8 cellular contexts compared by ENCODE assay signal in genomic region chr11:114075891-114076441, GRCh38. TPM values are rescaled to one million over a fixed set of nuclear protein-coding genes. Genes with fewer than 3 reads are reported as not detected.
DNase-seq lines count a peak whose midpoint lies in the region; ATAC-seq and TF ChIP-seq lines count a peak whose summit lies in the region.

No MANE protein-coding gene starts in this region.

- TF ChIP-seq CTCF in C4-2B (conservative IDR thresholded peaks at IDR 0.05): peak; percentile 81

- H3K27me3 ChIP-seq in rectal smooth muscle tissue (ENCODE audit: control insufficient read depth, insufficient read depth, low read length): no peaks in the 10 kb centered on the region

- peak overlapping the region; percentile 66 for H3K27ac ChIP-seq in C4-2B
- H3K27ac ChIP-seq in rectal smooth muscle tissue (ENCODE audit: low read depth, low read length): no peak overlapping the region

- no peaks in the 10 kb centered on the region for H3K36me3 Mint-ChIP-seq in activated T-helper 2 cell treated with anti-CD3 and anti-CD28 coated beads, Interferon-gamma antibody, Interleukin-2, Interleukin-4, amounts not matched to agents 10 μg/mL and 5 μg/mL and 100 μg/mL, durations not matched to agents 14 hours and 24 hours and 36 hours (ENCODE audit: low read depth)

- H3K4me1 Mint-ChIP-seq in activated T-helper 2 cell treated with anti-CD3 and anti-CD28 coated beads, Interferon-gamma antibody, Interleukin-2, Interleukin-4, amounts not matched to agents 10 μg/mL and 5 μg/mL and 100 μg/mL, durations not matched to agents 14 hours and 24 hours and 36 hours (ENCODE audit: low read depth): peaks cover 72% of the 10 kb centered on the region

- no peaks in the 10 kb centered on the region for H3K9me3 Mint-ChIP-seq in activated T-helper 2 cell treated with anti-CD3 and anti-CD28 coated beads, Interferon-gamma antibody, Interleukin-2, Interleukin-4, amounts not matched to agents 10 μg/mL and 5 μg/mL and 100 μg/mL, durations not matched to agents 14 hours and 24 hours and 36 hours

- H3K4me3 ChIP-seq in rectal smooth muscle tissue (ENCODE audit: low read length): no peak overlapping the region

- H3K36me3 ChIP-seq in rectal smooth muscle tissue (ENCODE audit: control insufficient read depth, insufficient read depth, low read length): peaks cover 3% of the 10 kb centered on the region

- H3K9ac ChIP-seq in rectal smooth muscle tissue (ENCODE audit: low read length): peak overlapping the region; percentile 12

- H3K4me3 Mint-ChIP-seq in activated T-helper 2 cell treated with anti-CD3 and anti-CD28 coated beads, Interferon-gamma antibody, Interleukin-2, Interleukin-4, amounts not matched to agents 10 μg/mL and 5 μg/mL and 100 μg/mL, durations not matched to agents 14 hours and 24 hours and 36 hours (ENCODE audit: low read depth): no peak overlapping the region

- H3K27me3 Mint-ChIP-seq in activated T-helper 2 cell treated with anti-CD3 and anti-CD28 coated beads, Interferon-gamma antibody, Interleukin-2, Interleukin-4, amounts not matched to agents 10 μg/mL and 5 μg/mL and 100 μg/mL, durations not matched to agents 14 hours and 24 hours and 36 hours (ENCODE audit: low read depth): peaks cover 24% of the 10 kb centered on the region

- peaks cover 46% of the 10 kb centered on the region for H3K4me1 ChIP-seq in rectal smooth muscle tissue (ENCODE audit: control insufficient read depth, insufficient read depth, low read length)

- no peak for ATAC-seq in GM18861 (IDR thresholded peaks at IDR 0.05; ENCODE audit: unreplicated experiment)

- peak; percentile 61 for DNase-seq in HuH-7 (ENCODE audit: low spot score)
- peak; percentile 32 for DNase-seq in activated T-cell treated with anti-CD3 and anti-CD28 coated beads for 24 hours (ENCODE audit: low read depth)
- DNase-seq in fibroblast of the conjunctiva (ENCODE audit: low read depth): peak; percentile 70
- DNase-seq in NCI-H2196 treated with DMSO at 0.1 percent for 48 hours (lab: John Stamatoyannopoulos, UW; ENCODE audit: unreplicated experiment): no peak
- DNase-seq in activated T-helper 2 cell treated with anti-CD3 and anti-CD28 coated beads, Interferon-gamma antibody, Interleukin-2, Interleukin-4, amounts not matched to agents 10 μg/mL and 5 μg/mL and 100 μg/mL, durations not matched to agents 14 hours and 24 hours and 36 hours (ENCODE audit: low spot score): no peak

- intact Hi-C loops in activated T-helper 2 cell treated with anti-CD3 and anti-CD28 coated beads, Interferon-gamma antibody, Interleukin-2, Interleukin-4, amounts not matched to agents 10 μg/mL and 5 μg/mL and 100 μg/mL, durations not matched to agents 14 hours and 24 hours and 36 hours (cut with micrococcal nuclease): no loop called here

- H3K27ac Mint-ChIP-seq in activated T-helper 2 cell treated with anti-CD3 and anti-CD28 coated beads, Interferon-gamma antibody, Interleukin-2, Interleukin-4, amounts not matched to agents 10 μg/mL and 5 μg/mL and 100 μg/mL, durations not matched to agents 14 hours and 24 hours and 36 hours: no peak overlapping the region

RNA-seq across cellular contexts. Expression of gene ZBTB16, which starts 16.5 kb away (rescaled TPM):
- total RNA-seq in activated T-helper 2 cell treated with anti-CD3 and anti-CD28 coated beads, Interferon-gamma antibody, Interleukin-2, Interleukin-4, amounts not matched to agents 10 μg/mL and 5 μg/mL and 100 μg/mL, durations not matched to agents 14 hours and 24 hours and 36 hours: 2.8 and 2.9 TPM in 2 replicates

Comparison
In these comparisons a context has a peak if more than half of its experiments do, and no peak if none do; other contexts are left out.
1. DNase-seq: peak in HuH-7 (single experiment), activated T-cell treated with anti-CD3 and anti-CD28 coated beads for 24 hours (single experiment) and fibroblast of the conjunctiva (single experiment); none in NCI-H2196 treated with DMSO at 0.1 percent for 48 hours (single experiment) and activated T-helper 2 cell treated with anti-CD3 and anti-CD28 coated beads, Interferon-gamma antibody, Interleukin-2, Interleukin-4, amounts not matched to agents 10 μg/mL and 5 μg/mL and 100 μg/mL, durations not matched to agents 14 hours and 24 hours and 36 hours (single experiment).